15 cellular contexts compared by ENCODE assay signal in genomic region chr12:97276198-97276580, GRCh38.
A peak's percentile ranks its signal among the peaks of the same experiment; 100 is the strongest.
DNase-seq lines count a peak whose midpoint lies in the region; ATAC-seq lines count a peak whose summit lies in the region.
"Had no signal": no experiment of that assay in that cellular context is flagged by ENCODE, and none has a peak within 500 bp of the region (broad histone marks: within the 10 kb centered on the region; RNA-seq: fewer than 3 reads in every experiment).

No MANE protein-coding gene starts in this region.

- peak; percentile 76 to 86 for DNase-seq in NCI-H524 (lab: John Stamatoyannopoulos, UW)
- DNase-seq in occipital lobe (lab: John Stamatoyannopoulos, UW): peak; percentile 2
- DNase-seq in RPMI8226: no peak
- no peak for DNase-seq in stimulated activated CD4-positive, alpha-beta T cell treated with anti-CD3 and anti-CD28 coated beads, Interleukin-2, amount 100 ng/mL, for 48 hours
- DNase-seq in stimulated activated naive CD8-positive, alpha-beta T cell treated with anti-CD3 and anti-CD28 coated beads, Interleukin-15, amount 100 ng/mL, for 72 hours: no peak
- DNase-seq: brain microvascular endothelial cell; GM23248; naive thymus-derived CD8-positive, alpha-beta T cell; NCI-H510A; SHP77 treated with DMSO at 0.1 percent for 48 hours had no signal

- H3K4me1 Mint-ChIP-seq in stimulated activated naive CD8-positive, alpha-beta T cell treated with anti-CD3 and anti-CD28 coated beads, Interleukin-15, amount 100 ng/mL, for 72 hours: no peaks in the 10 kb centered on the region
- H3K4me1 Mint-ChIP-seq: naive thymus-derived CD8-positive, alpha-beta T cell had no signal

- H3K27ac Mint-ChIP-seq in stimulated activated naive CD8-positive, alpha-beta T cell treated with anti-CD3 and anti-CD28 coated beads, Interleukin-15, amount 100 ng/mL, for 72 hours: peak overlapping the region in 1 of 2 donors; percentile 71
- H3K27ac Mint-ChIP-seq: naive thymus-derived CD8-positive, alpha-beta T cell had no signal

- H3K36me3 ChIP-seq in HUES64 (ENCODE audit: insufficient read depth, low read length) (no peaks in the 10 kb centered on the region), iPS-18a (ENCODE audit: control insufficient read depth, low read depth, low read length) (no peaks in the 10 kb centered on the region)
- H3K36me3 ChIP-seq: BLaER1 treated with 17β-estradiol and CSF1 and Interleukin-3, amounts not matched to agents 10 nM and 100 nM; brain microvascular endothelial cell had no signal

- H3K4me3 ChIP-seq in HUES64 (ENCODE audit: low read length): no peak overlapping the region
- peak overlapping the region; percentile 37 for H3K4me3 ChIP-seq in iPS-18a (ENCODE audit: low read length)
- H3K4me3 ChIP-seq: BLaER1 treated with 17β-estradiol and CSF1 and Interleukin-3, amounts not matched to agents 10 nM and 100 nM; GM23248; skin epidermis had no signal

- peaks cover 14% of the 10 kb centered on the region; the same call in 1 of the 2 replicates for H3K9me3 ChIP-seq in HUES64 (ENCODE audit: insufficient read depth, low read depth, low read length)
- no peaks in the 10 kb centered on the region for H3K9me3 ChIP-seq in iPS-18a (ENCODE audit: control insufficient read depth, low read depth, low read length)

- H3K27ac ChIP-seq in HUES64 (ENCODE audit: low read depth, low read length): peak overlapping the region; percentile 57; the same call in 1 of the 2 replicates
- no peak overlapping the region for H3K27ac ChIP-seq in iPS-18a (ENCODE audit: low read length)
- H3K27ac ChIP-seq: BLaER1 treated with 17β-estradiol and CSF1 and Interleukin-3, amounts not matched to agents 10 nM and 100 nM; brain microvascular endothelial cell; GM23248; skin epidermis had no signal

- H3K27me3 Mint-ChIP-seq in stimulated activated naive CD8-positive, alpha-beta T cell treated with anti-CD3 and anti-CD28 coated beads, Interleukin-15, amount 100 ng/mL, for 72 hours: peaks cover 25% of the 10 kb centered on the region

- H3K4me3 Mint-ChIP-seq in stimulated activated naive CD8-positive, alpha-beta T cell treated with anti-CD3 and anti-CD28 coated beads, Interleukin-15, amount 100 ng/mL, for 72 hours: no peak overlapping the region
- H3K4me3 Mint-ChIP-seq: naive thymus-derived CD8-positive, alpha-beta T cell had no signal

- peaks cover 27% of the 10 kb centered on the region for H3K4me1 ChIP-seq in HUES64 (ENCODE audit: insufficient read depth, low read length)
- peaks cover 30% of the 10 kb centered on the region for H3K4me1 ChIP-seq in iPS-18a (ENCODE audit: control insufficient read depth, low read depth, low read length)
- H3K4me1 ChIP-seq: BLaER1 treated with 17β-estradiol and CSF1 and Interleukin-3, amounts not matched to agents 10 nM and 100 nM had no signal

- WGBS in HUES64: 37% methylated on average over 8 of the region's 8 CpGs

- no peak for ATAC-seq in HG03442 (IDR thresholded peaks at IDR 0.05; ENCODE audit: unreplicated experiment)
- no peak for ATAC-seq in stimulated activated naive CD8-positive, alpha-beta T cell treated with anti-CD3 and anti-CD28 coated beads, Interleukin-15, amount 100 ng/mL, for 72 hours
- ATAC-seq: naive thymus-derived CD8-positive, alpha-beta T cell had no signal

- H3K27me3 ChIP-seq in HUES64 (ENCODE audit: insufficient read depth, low read length) (no peaks in the 10 kb centered on the region), iPS-18a (ENCODE audit: control insufficient read depth, insufficient read depth, low read length) (peaks cover 28% of the 10 kb centered on the region)
- H3K27me3 ChIP-seq: BLaER1 treated with 17β-estradiol and CSF1 and Interleukin-3, amounts not matched to agents 10 nM and 100 nM; brain microvascular endothelial cell had no signal

- H3K9me3 Mint-ChIP-seq in stimulated activated naive CD8-positive, alpha-beta T cell treated with anti-CD3 and anti-CD28 coated beads, Interleukin-15, amount 100 ng/mL, for 72 hours: peaks cover 0 to 5% of the 10 kb centered on the region in 2 donors

- H3K9ac ChIP-seq in HUES64 (ENCODE audit: low read depth, low read length): peak overlapping the region; percentile 1; the same call in 1 of the 2 replicates
- peak overlapping the region; percentile 21 for H3K9ac ChIP-seq in iPS-18a (ENCODE audit: low read length)
- H3K9ac ChIP-seq: BLaER1 treated with 17β-estradiol and CSF1 and Interleukin-3, amounts not matched to agents 10 nM and 100 nM; GM23248 had no signal

Comparison
In these comparisons a context has a peak if more than half of its experiments do, and no peak if none do; other contexts are left out.
1. DNase-seq: peak in NCI-H524 (2 of 2) and occipital lobe (single experiment); none in RPMI8226 (single experiment), stimulated activated CD4-positive, alpha-beta T cell treated with anti-CD3 and anti-CD28 coated beads, Interleukin-2, amount 100 ng/mL, for 48 hours (0 of 2) and stimulated activated naive CD8-positive, alpha-beta T cell treated with anti-CD3 and anti-CD28 coated beads, Interleukin-15, amount 100 ng/mL, for 72 hours (0 of 2).